In the genomic region with DNA sequence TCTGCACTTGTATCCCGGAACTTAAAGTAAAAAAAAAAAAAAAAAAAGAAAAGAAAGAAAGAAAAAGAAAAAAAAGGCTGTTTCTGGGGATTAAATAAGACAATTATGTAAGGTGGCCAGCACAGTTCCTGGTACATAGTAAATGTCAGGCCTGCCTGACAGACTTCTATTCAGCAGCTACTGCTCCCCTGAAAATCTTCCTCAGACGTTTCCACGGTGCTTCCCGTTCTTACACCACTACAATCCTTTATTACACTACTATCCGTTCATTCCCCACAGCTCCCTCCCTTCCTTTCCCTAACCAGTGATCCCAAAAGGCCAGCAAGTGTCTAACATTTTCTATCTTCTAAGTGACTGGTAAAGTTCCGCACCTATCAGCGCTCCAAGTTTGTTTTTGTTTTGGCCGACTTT, we compare ENCODE assay signal across 8 cellular contexts. TPM values are rescaled to one million over a fixed set of nuclear protein-coding genes. Genes with fewer than 3 reads are reported as not detected.
A peak's percentile ranks its signal among the peaks of the same experiment; 100 is the strongest.
DNase-seq lines count a peak whose midpoint lies in the region; ATAC-seq, FAIRE-seq and TF ChIP-seq lines count a peak whose summit lies in the region.

No MANE protein-coding gene starts in this region.

- peak overlapping the region; percentile 95 to 100 (median 98) for H3K4me3 Mint-ChIP-seq in IgD-negative memory B cell
- H3K4me3 Mint-ChIP-seq in mesothelial cell of epicardium, result peak overlapping the region; percentile 97

- intact Hi-C loops in uterus (cut with DNase I; ENCODE audit: low total_unique reads), result loop anchor here (10.0 kb wide), 1 partner anchor 68 kb away; a partner anchor contains a TSS

- no peak for TF ChIP-seq CTCF in DOHH2 (IDR thresholded peaks at IDR 0.05; ENCODE audit: low read depth, low read length, poor library complexity, severe bottlenecking)
- TF ChIP-seq CTCF in bronchial epithelial cell (IDR thresholded peaks at IDR 0.05; ENCODE audit: insufficient read depth, low read length, severe bottlenecking), result no peak
- no peak for TF ChIP-seq CTCF in mesothelial cell of epicardium (IDR thresholded peaks at IDR 0.05; ENCODE audit: unreplicated experiment)
- no peak for TF ChIP-seq CTCF in uterus (IDR thresholded peaks at IDR 0.05)

- H3K27me3 ChIP-seq in DOHH2 (ENCODE audit: control insufficient read depth, low read length) (no peaks in the 10 kb centered on the region), bronchial epithelial cell (ENCODE audit: control insufficient read depth, insufficient read depth, low read length) (no peaks in the 10 kb centered on the region), uterus (no peaks in the 10 kb centered on the region)

- H3K4me1 ChIP-seq in DOHH2 (ENCODE audit: control insufficient read depth, low read length), result peaks cover 23% of the 10 kb centered on the region
- peaks cover 0 to 13% of the 10 kb centered on the region in 2 donors for H3K4me1 ChIP-seq in uterus

- H3K9me3 Mint-ChIP-seq in IgD-negative memory B cell (peaks cover 2 to 7% (median 3%) of the 10 kb centered on the region in 3 donors), mesothelial cell of epicardium (no peaks in the 10 kb centered on the region)

- H3K27me3 Mint-ChIP-seq in IgD-negative memory B cell, result no peaks in the 10 kb centered on the region
- H3K27me3 Mint-ChIP-seq in mesothelial cell of epicardium (ENCODE audit: low read depth), result no peaks in the 10 kb centered on the region

- H3K36me3 ChIP-seq in DOHH2 (ENCODE audit: control insufficient read depth, low read length) (peaks cover 48% of the 10 kb centered on the region), bronchial epithelial cell (ENCODE audit: control insufficient read depth, insufficient read depth, low read length) (no peaks in the 10 kb centered on the region), uterus (no peaks in the 10 kb centered on the region)

- H3K27ac Mint-ChIP-seq in IgD-negative memory B cell (peak overlapping the region; percentile 99 to 100 (median 100)), mesothelial cell of epicardium (peak overlapping the region; percentile 96)

- peaks cover 10% of the 10 kb centered on the region for H3F3A ChIP-seq in DOHH2 (ENCODE audit: control insufficient read depth, insufficient read depth)

- peaks cover 11% of the 10 kb centered on the region for H3K36me3 Mint-ChIP-seq in IgD-negative memory B cell
- peaks cover 2% of the 10 kb centered on the region for H3K36me3 Mint-ChIP-seq in mesothelial cell of epicardium

- no peaks in the 10 kb centered on the region for H3K9me3 ChIP-seq in DOHH2 (ENCODE audit: control insufficient read depth, insufficient read depth, low read length)
- no peaks in the 10 kb centered on the region for H3K9me3 ChIP-seq in uterus

- DNase-seq in bronchial epithelial cell (ENCODE audit: low read depth) (peak; percentile 48), mesothelial cell of epicardium (ENCODE audit: low spot score in 2 of 2, unreplicated experiment in 2 of 2) (no peak), uterus (no peak), mesenteric fat pad (ENCODE audit: low spot score) (no peak), NCI-H128 (lab: John Stamatoyannopoulos, UW; ENCODE audit: unreplicated experiment) (no peak)

- H3K4me1 Mint-ChIP-seq in IgD-negative memory B cell (peaks cover 18 to 22% (median 19%) of the 10 kb centered on the region in 3 donors), mesothelial cell of epicardium (peaks cover 20% of the 10 kb centered on the region)

- ATAC-seq in HG02759 (IDR thresholded peaks at IDR 0.05; ENCODE audit: unreplicated experiment), result no peak

- H3K4me3 ChIP-seq in DOHH2 (ENCODE audit: low read length) (peak overlapping the region; percentile 87), bronchial epithelial cell (ENCODE audit: low read depth, low read length) (peak overlapping the region; percentile 88), uterus (peak overlapping the region; percentile 85 to 94)

- FAIRE-seq in bronchial epithelial cell (lab: Jason Lieb, UNC), result no peak

- peak overlapping the region; percentile 73 for H3K4me2 ChIP-seq in DOHH2 (ENCODE audit: low read length)

- peaks cover 3% of the 10 kb centered on the region; the same call in 1 of the 2 replicates for H4K20me1 ChIP-seq in DOHH2 (ENCODE audit: control insufficient read depth, insufficient read depth, low read depth, low read length)

- H3K79me2 ChIP-seq in DOHH2 (ENCODE audit: control insufficient read depth, low read length), result peaks cover 45% of the 10 kb centered on the region

- H3K27ac ChIP-seq in DOHH2 (ENCODE audit: low read depth, low read length) (peak overlapping the region; percentile 95), uterus (peak overlapping the region; percentile 97 to 99)

- no peak for TF ChIP-seq POLR2A in uterus (IDR thresholded peaks at IDR 0.05)

- H3K9me2 ChIP-seq in DOHH2 (replicated peaks; ENCODE audit: control insufficient read depth, low read length), result no peaks in the 10 kb centered on the region

RNA-seq across cellular contexts. Expression of a gene that starts 0.6 kb away (rescaled TPM):
- 43.7 TPM for polyA plus RNA-seq in IgD-negative memory B cell
- total RNA-seq in bronchial epithelial cell (12.4 and 20.1 TPM in 2 replicates), mesothelial cell of epicardium (30.1 to 35.1 TPM (median 34.7 TPM) in 3 replicates), uterus (10 to 100 TPM; 27.4 to 58.1 (median 33.9) TPM), mesenteric fat pad (43.9 TPM)
